Comparison of ENCODE assay signal across 9 cellular contexts in the genomic region with DNA sequence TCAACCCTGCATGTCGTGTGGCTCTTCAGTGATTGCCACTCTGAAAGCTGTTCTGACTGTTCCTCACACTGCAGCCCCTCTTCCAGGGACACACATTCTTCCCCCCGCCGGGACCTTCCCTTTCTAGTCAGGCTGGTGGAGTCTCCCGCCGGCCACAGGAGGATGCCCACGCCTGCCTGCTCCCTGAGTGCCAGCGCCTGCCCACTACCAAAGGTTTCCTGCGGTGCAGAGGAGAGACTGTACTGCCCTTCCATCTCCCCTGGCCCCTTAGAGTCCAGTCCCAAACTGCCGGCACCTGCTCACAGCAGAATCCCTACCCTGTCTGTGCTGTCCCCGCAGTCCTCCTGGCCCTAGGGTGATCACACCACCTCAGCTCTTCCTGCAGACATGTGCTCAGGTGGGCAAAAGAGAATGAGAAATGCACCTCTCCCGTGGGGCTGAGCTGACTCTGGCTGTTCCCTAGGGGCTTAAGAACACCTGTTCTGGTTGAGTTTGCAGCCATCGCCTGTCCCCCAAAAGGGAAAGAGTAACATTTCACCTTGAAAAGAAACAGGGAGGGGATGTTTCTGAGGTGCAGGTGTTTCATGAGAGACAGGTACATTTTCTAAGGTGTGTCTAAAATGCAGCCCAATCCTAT. TPM values are rescaled to one million over a fixed set of nuclear protein-coding genes. Genes with fewer than 3 reads are reported as not detected.
DNase-seq lines count a peak whose midpoint lies in the region; ATAC-seq, FAIRE-seq and TF ChIP-seq lines count a peak whose summit lies in the region.
"Had no signal": no experiment of that assay in that cellular context is flagged by ENCODE, and none has a peak within 500 bp of the region (broad histone marks: within the 10 kb centered on the region; RNA-seq: fewer than 3 reads in every experiment).

No MANE protein-coding gene starts in this region.

- H3K4me3 ChIP-seq in BLaER1 (peak overlapping the region; percentile 79), HUES6 (ENCODE audit: low read depth, low read length) (peak overlapping the region; percentile 95), duodenal mucosa (ENCODE audit: low read depth in 1 of 2, low read length in 2 of 2) (peak overlapping the region; percentile 59 to 75), neural progenitor cell (peak overlapping the region; percentile 78)

- H3K4me2 ChIP-seq in BLaER1 (peak overlapping the region; percentile 99), neural progenitor cell (peak overlapping the region; percentile 98)

- peaks cover 11% of the 10 kb centered on the region for H3K27me3 Mint-ChIP-seq in neural progenitor cell (ENCODE audit: insufficient read depth, low read depth)

- H3K4me1 Mint-ChIP-seq in neural progenitor cell, result peaks cover 50% of the 10 kb centered on the region

- H3K27me3 ChIP-seq in BLaER1 (peaks cover 6% of the 10 kb centered on the region; the same call in 1 of the 2 replicates), HUES6 (ENCODE audit: control insufficient read depth, insufficient read depth, low read length) (peaks cover 14% of the 10 kb centered on the region; the same call in 1 of the 2 replicates), duodenal mucosa (ENCODE audit: control insufficient read depth in 1 of 2, insufficient read depth in 2 of 2, low read length in 2 of 2) (peaks cover 4 to 28% of the 10 kb centered on the region in 2 donors), neural progenitor cell (peaks cover 30% of the 10 kb centered on the region)

- H3K27ac ChIP-seq in BLaER1 (no peak overlapping the region), HUES6 (ENCODE audit: low read depth, low read length) (peak overlapping the region; percentile 88), duodenal mucosa (ENCODE audit: low read depth, low read length) (no peak overlapping the region), neural progenitor cell (no peak overlapping the region)

- H3K36me3 ChIP-seq in BLaER1, result no peaks in the 10 kb centered on the region; the same call in 1 of the 2 replicates
- H3K36me3 ChIP-seq in HUES6 (ENCODE audit: control insufficient read depth, insufficient read depth, low read length), result peaks cover 57% of the 10 kb centered on the region
- no peaks in the 10 kb centered on the region for H3K36me3 ChIP-seq in duodenal mucosa (ENCODE audit: control insufficient read depth in 1 of 2, insufficient read depth in 2 of 2, low read length in 2 of 2)
- H3K36me3 ChIP-seq in neural progenitor cell, result no peaks in the 10 kb centered on the region

- peaks cover 25% of the 10 kb centered on the region for H3F3A ChIP-seq in neural progenitor cell (ENCODE audit: low read depth)

- ATAC-seq in HG02623 (IDR thresholded peaks at IDR 0.05; ENCODE audit: unreplicated experiment), result no peak

- no peaks in the 10 kb centered on the region for H3K9me3 Mint-ChIP-seq in neural progenitor cell

- peaks cover 63% of the 10 kb centered on the region for H3K79me2 ChIP-seq in neural progenitor cell (ENCODE audit: low read depth)

- H4K20me1 ChIP-seq in BLaER1, result peaks cover 50% of the 10 kb centered on the region
- H4K20me1 ChIP-seq in neural progenitor cell (ENCODE audit: low read depth), result peaks cover 19% of the 10 kb centered on the region

- no peak for FAIRE-seq in HTR-8/SVneo (lab: Jason Lieb, UNC)
- FAIRE-seq: bronchial epithelial cell had no signal

- peaks cover 34% of the 10 kb centered on the region for H3K4me1 ChIP-seq in BLaER1
- H3K4me1 ChIP-seq in HUES6 (ENCODE audit: control insufficient read depth, insufficient read depth, low read length), result peaks cover 51% of the 10 kb centered on the region
- peaks cover 23 to 27% of the 10 kb centered on the region in 2 donors for H3K4me1 ChIP-seq in duodenal mucosa (ENCODE audit: control insufficient read depth in 1 of 2, insufficient read depth in 2 of 2, low read length in 2 of 2)
- H3K4me1 ChIP-seq in neural progenitor cell, result peaks cover 29% of the 10 kb centered on the region

- peak overlapping the region; percentile 91 for H3K4me3 Mint-ChIP-seq in neural progenitor cell

- no peak overlapping the region for H3K27ac Mint-ChIP-seq in neural progenitor cell

- H2AFZ ChIP-seq in neural progenitor cell (replicated peaks), result no peak overlapping the region

- peaks cover 3% of the 10 kb centered on the region for H3K36me3 Mint-ChIP-seq in neural progenitor cell

- TF ChIP-seq CTCF in neural progenitor cell (IDR thresholded peaks at IDR 0.05), result no peak

- no peaks in the 10 kb centered on the region for H3K9me3 ChIP-seq in BLaER1
- no peaks in the 10 kb centered on the region for H3K9me3 ChIP-seq in HUES6 (ENCODE audit: control insufficient read depth, insufficient read depth, low read depth, low read length)
- H3K9me3 ChIP-seq in duodenal mucosa (ENCODE audit: control insufficient read depth in 1 of 2, low read length in 2 of 2), result no peaks in the 10 kb centered on the region
- H3K9me3 ChIP-seq in neural progenitor cell (ENCODE audit: low read depth), result no peaks in the 10 kb centered on the region

- H3K9ac ChIP-seq in BLaER1 (peak overlapping the region; percentile 77; the same call in 1 of the 2 replicates), HUES6 (ENCODE audit: low read length) (peak overlapping the region; percentile 89), duodenal mucosa (ENCODE audit: low read depth in 1 of 2, low read length in 2 of 2) (peak overlapping the region in 1 of 2 donors; percentile 36), neural progenitor cell (no peak overlapping the region)

- DNase-seq in neural progenitor cell (ENCODE audit: low spot score), result peak; percentile 10
- no peak for DNase-seq in GM19238 (ENCODE audit: insufficient read length, low spot score)
- DNase-seq in activated CD4-positive, alpha-beta T cell treated with anti-CD3 and anti-CD28 coated beads, Interleukin-2, amount 50 U/mL, for 4 hours, result no peak
- DNase-seq in HTR-8/SVneo (ENCODE audit: insufficient read length, low spot score), result no peak

RNA-seq across cellular contexts. Expression of a gene that starts 1.4 kb away (rescaled TPM):
- total RNA-seq in neural progenitor cell (ENCODE audit: low replicate concordance), result 37.7 and 38.4 TPM in 2 replicates
